8 cellular contexts compared by ENCODE assay signal in the genomic region with DNA sequence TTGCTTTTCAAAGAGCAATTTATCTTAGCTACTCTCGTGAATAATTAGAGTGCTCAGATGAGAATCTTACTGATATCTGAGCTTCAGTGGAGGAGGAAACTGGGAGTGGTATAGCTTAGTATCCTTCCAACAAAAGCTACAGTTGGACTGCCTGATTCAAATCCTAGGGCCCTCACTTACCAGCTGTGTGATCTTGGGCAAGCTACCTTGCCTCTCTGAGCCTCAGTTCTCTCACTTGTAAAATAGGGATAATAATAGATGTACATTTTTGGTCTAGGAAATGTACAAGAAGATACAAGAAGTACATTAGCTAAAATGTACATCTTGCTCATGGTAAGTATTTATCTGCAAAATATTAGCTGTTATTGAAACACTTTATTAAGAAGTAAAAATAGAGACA.
"Had no signal": no experiment of that assay in that cellular context is flagged by ENCODE, and none has a peak within 500 bp of the region (broad histone marks: within the 10 kb centered on the region; RNA-seq: fewer than 3 reads in every experiment).

No MANE protein-coding gene starts in this region.

- DNase-seq: GDM1, GF-D8 had no signal

- ATAC-seq: GM12878 had no signal

- FAIRE-seq: G401.6, GM12878, GM12891, GM12892, GM18507, GM19239 had no signal

- H3K4me3 ChIP-seq: GM12878 had no signal
